ENCODE assay signal across 10 cellular contexts in the genomic region with DNA sequence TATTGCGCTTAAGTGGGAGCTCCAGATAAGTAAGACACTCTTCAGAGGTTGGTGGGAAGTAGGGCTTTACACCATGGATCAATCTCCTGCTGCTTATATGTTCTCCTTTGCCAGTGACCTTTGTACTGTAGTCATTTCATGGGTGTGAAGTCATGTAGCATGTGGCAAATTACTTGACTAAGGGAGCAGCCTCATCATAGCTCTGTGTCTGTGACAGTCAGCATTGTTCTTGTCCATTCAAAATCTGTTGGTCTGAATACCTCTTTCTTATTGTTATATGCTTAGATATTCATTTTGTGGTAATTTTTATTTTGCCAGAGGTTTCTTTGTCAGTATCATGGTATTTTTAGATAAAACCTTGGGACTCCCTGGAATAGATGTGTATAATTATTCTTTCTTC. TPM values are rescaled to one million over a fixed set of nuclear protein-coding genes. Genes with fewer than 3 reads are reported as not detected.
DNase-seq lines count a peak whose midpoint lies in the region; FAIRE-seq and TF ChIP-seq lines count a peak whose summit lies in the region.
"Had no signal": no experiment of that assay in that cellular context is flagged by ENCODE, and none has a peak within 500 bp of the region (broad histone marks: within the 10 kb centered on the region; RNA-seq: fewer than 3 reads in every experiment).

No MANE protein-coding gene starts in this region.

- peaks cover 22% of the 10 kb centered on the region for H3K4me1 ChIP-seq in mesodermal cell (ENCODE audit: control insufficient read depth, insufficient read depth, low read length, poor library complexity, severe bottlenecking)
- H3K4me1 ChIP-seq in CD4-positive, alpha-beta memory T cell (ENCODE audit: insufficient read depth, low read length), result peaks cover 26% of the 10 kb centered on the region

- peaks cover 0 to 1% (median 0%) of the 10 kb centered on the region in 8 donors for H3K9me3 Mint-ChIP-seq in CD4-positive, alpha-beta memory T cell

- peak; percentile 81 for FAIRE-seq in HTR-8/SVneo (lab: Jason Lieb, UNC)
- FAIRE-seq: islet of Langerhans had no signal

- H3K4me1 Mint-ChIP-seq in CD4-positive, alpha-beta memory T cell, result peaks cover 12 to 21% (median 16%) of the 10 kb centered on the region in 4 donors

- intact Hi-C loops in CD4-positive, alpha-beta memory T cell (cut with micrococcal nuclease), result loop anchor here (5.0 kb wide), 1 partner anchor 310 kb away; a partner anchor contains a TSS

- no peak overlapping the region for H3K4me3 ChIP-seq in cardiac fibroblast (replicated peaks in 1 of 2; ENCODE audit: low read depth in 2 of 2, low read length in 2 of 2)
- no peak overlapping the region for H3K4me3 ChIP-seq in mesodermal cell (ENCODE audit: extremely low read depth, insufficient read depth, low read length, poor library complexity, severe bottlenecking)
- H3K4me3 ChIP-seq in CD4-positive, alpha-beta memory T cell (ENCODE audit: low read length in 2 of 2), result no peak overlapping the region

- TF ChIP-seq CTCF in cardiac fibroblast (IDR thresholded peaks at IDR 0.05; ENCODE audit: low read depth, low read length), result no peak

- CTCF ChIA-PET in CD4-positive, alpha-beta memory T cell (lab: Charles Lee; ENCODE audit: partially characterized antibody), result interaction anchor here (0.7 to 4.6 kb wide), 10 partner anchors 8 to 1340 kb away, joined by 3 to 39 read pairs (median 8); no protein-coding TSS in a partner anchor

- no peak overlapping the region for H3K4me3 Mint-ChIP-seq in CD4-positive, alpha-beta memory T cell

- DNase-seq in AG08395 (ENCODE audit: low spot score) (peak; percentile 36), HTR-8/SVneo (ENCODE audit: insufficient read length, low spot score) (peak; percentile 13), cardiac fibroblast (ENCODE audit: low read depth in 2 of 2) (peak; percentile 44 to 72), cerebellar cortex (ENCODE audit: low spot score) (no peak), cerebellum (ENCODE audit: low spot score) (no peak), SHP77 (lab: John Stamatoyannopoulos, UW) (no peak)
- no peak for DNase-seq in CD4-positive, alpha-beta memory T cell
- DNase-seq: T-helper 9 cell had no signal

- peak overlapping the region in 3 of 7 donors; percentile 2 to 50 (median 16) for H3K27ac Mint-ChIP-seq in CD4-positive, alpha-beta memory T cell

- peaks cover 31 to 58% of the 10 kb centered on the region in 2 donors for H3K36me3 Mint-ChIP-seq in CD4-positive, alpha-beta memory T cell

- peak overlapping the region; percentile 92 for H3K27ac ChIP-seq in mesodermal cell (ENCODE audit: low read depth, low read length, severe bottlenecking)
- H3K27ac ChIP-seq in CD4-positive, alpha-beta memory T cell (ENCODE audit: low read depth, low read length), result no peak overlapping the region

- no peaks in the 10 kb centered on the region for H3K27me3 ChIP-seq in CD4-positive, alpha-beta memory T cell (ENCODE audit: insufficient read depth, low read length)

- 100% methylated on average over 1 of the region's 1 CpG; no CpG with 5 or more reads in 1 of the 2 experiments for WGBS in mesodermal cell (ENCODE audit: insufficient coverage in 2 of 2), 2 experiments

- no peaks in the 10 kb centered on the region for H3K27me3 Mint-ChIP-seq in CD4-positive, alpha-beta memory T cell

- peaks cover 61% of the 10 kb centered on the region for H3K36me3 ChIP-seq in mesodermal cell (ENCODE audit: control insufficient read depth, insufficient read depth, low read length)
- H3K36me3 ChIP-seq in CD4-positive, alpha-beta memory T cell (ENCODE audit: insufficient read depth, low read length), result peaks cover 30% of the 10 kb centered on the region

- POLR2A ChIA-PET in CD4-positive, alpha-beta memory T cell (lab: Charles Lee; ENCODE audit: partially characterized antibody), result interaction anchor here (0.7 kb wide), 1 partner anchor 360 kb away, joined by 4 read pairs; no protein-coding TSS in a partner anchor

- no peaks in the 10 kb centered on the region for H3K9me3 ChIP-seq in mesodermal cell (ENCODE audit: control insufficient read depth, low read length)
- no peaks in the 10 kb centered on the region for H3K9me3 ChIP-seq in CD4-positive, alpha-beta memory T cell (ENCODE audit: control insufficient read depth in 1 of 2, low read length in 2 of 2)

RNA-seq across cellular contexts. Expression of a gene that starts 18.2 kb away (rescaled TPM):
- 23.1 TPM for polyA plus RNA-seq in mesodermal cell (2013, experiment 1 of 2)
- polyA plus RNA-seq in mesodermal cell (2013, experiment 2 of 2), result 25.2 TPM
- 20.4 TPM for total RNA-seq in cerebellum
- 10 to 100 TPM; 24.4 to 26.6 TPM for total RNA-seq in CD4-positive, alpha-beta memory T cell
- polyA plus RNA-seq in CD4-positive, alpha-beta memory T cell, result 10 to 100 TPM; 26.4 to 32.1 TPM

RNA-seq across cellular contexts. Expression of a gene that starts 18.4 kb away (rescaled TPM):
- polyA plus RNA-seq in mesodermal cell (2013, experiment 1 of 2), result 33.6 TPM
- polyA plus RNA-seq in mesodermal cell (2013, experiment 2 of 2), result 32.2 TPM
- total RNA-seq in cerebellum, result 37.1 TPM
- total RNA-seq in CD4-positive, alpha-beta memory T cell, result 10 to 100 TPM; 45.4 to 48.5 TPM
- polyA plus RNA-seq in CD4-positive, alpha-beta memory T cell, result 10 to 100 TPM; 21.4 to 22.7 TPM

RNA-seq across cellular contexts. Expression of a gene that starts 53.0 kb away (rescaled TPM):
- polyA plus RNA-seq in mesodermal cell (2013, experiment 1 of 2), result 50.9 TPM
- polyA plus RNA-seq in mesodermal cell (2013, experiment 2 of 2), result 53.0 TPM
- 27.9 TPM for total RNA-seq in cerebellum
- total RNA-seq in CD4-positive, alpha-beta memory T cell, result 10 to 100 TPM; 28.9 to 32.8 TPM
- polyA plus RNA-seq in CD4-positive, alpha-beta memory T cell, result 10 to 100 TPM; 65.9 to 99.5 TPM

RNA-seq across cellular contexts. Expression of a gene that starts 53.0 kb away (rescaled TPM):
- polyA plus RNA-seq in mesodermal cell (2013, experiment 1 of 2), result 3.1 TPM
- 3.5 TPM for polyA plus RNA-seq in mesodermal cell (2013, experiment 2 of 2)
- 3.1 TPM for total RNA-seq in cerebellum
- 1 to 10 TPM; 1.3 to 2.2 TPM for total RNA-seq in CD4-positive, alpha-beta memory T cell
- 1 to 10 TPM in 1 of 2 donors, under 1 TPM in 1; 0.79 to 1.2 TPM for polyA plus RNA-seq in CD4-positive, alpha-beta memory T cell

Comparison
In these comparisons a context has a peak if more than half of its experiments do, and no peak if none do; other contexts are left out.
1. DNase-seq: peak in AG08395 (single experiment), HTR-8/SVneo (single experiment) and cardiac fibroblast (2 of 2); none in cerebellar cortex (single experiment), cerebellum (single experiment), SHP77 (0 of 2) and CD4-positive, alpha-beta memory T cell (0 of 5).